In genomic region chr15:71256934-71257333, GRCh38 we compare ENCODE assay signal across 1 cellular context.
TF ChIP-seq lines count a peak whose summit lies in the region.

No MANE protein-coding gene starts in this region.

TF ChIP-seq in GM23338, 12 proteins besides CTCF, POLR2A, EP300 and RAD21 (continued from another document):
- no peak for TF ChIP-seq ZNF462 (CRISPR knock-in tag; IDR thresholded peaks at IDR 0.05)
- no peak for TF ChIP-seq JUNB (IDR thresholded peaks at IDR 0.05; ENCODE audit: unreplicated experiment)
